9 cellular contexts compared by ENCODE assay signal in genomic region chr17:49904904-49905303, GRCh38. TPM values are rescaled to one million over a fixed set of nuclear protein-coding genes. Genes with fewer than 3 reads are reported as not detected.
"Had no signal": no experiment of that assay in that cellular context is flagged by ENCODE, and none has a peak within 500 bp of the region (broad histone marks: within the 10 kb centered on the region; RNA-seq: fewer than 3 reads in every experiment).

No MANE protein-coding gene starts in this region.

- H3K9me3 Mint-ChIP-seq: GM23338, H9, IgD-negative memory B cell had no signal

- H3K4me3 Mint-ChIP-seq: GM23338, IgD-negative memory B cell had no signal

- H3K27ac Mint-ChIP-seq: GM23338, IgD-negative memory B cell had no signal

- ATAC-seq: GM23338 had no signal

- H3K36me3 Mint-ChIP-seq: IgD-negative memory B cell had no signal

- H3K4me3 ChIP-seq: GM23338 had no signal

- H3K4me2 ChIP-seq: GM23338 had no signal

- FAIRE-seq: H1, H54, HTR-8/SVneo had no signal

- H2AFZ ChIP-seq: GM23338 had no signal

- DNase-seq: H9, HCEC 1CT, KG1 had no signal

RNA-seq across cellular contexts. Expression of gene TAC4, which starts 57.0 kb away (rescaled TPM):
- total RNA-seq: GM23338, H1, H9, HT-29 had no signal
- polyA plus RNA-seq: GM23338, IgD-negative memory B cell had no signal
